In genomic region chr5:51622161-51622790, GRCh38 we compare ENCODE assay signal across 18 cellular contexts.
DNase-seq lines count a peak whose midpoint lies in the region; ATAC-seq, FAIRE-seq and TF ChIP-seq lines count a peak whose summit lies in the region.
"Had no signal": no experiment of that assay in that cellular context is flagged by ENCODE, and none has a peak within 500 bp of the region (broad histone marks: within the 10 kb centered on the region; RNA-seq: fewer than 3 reads in every experiment).

No MANE protein-coding gene starts in this region.

- no peak overlapping the region for H4K5ac ChIP-seq in H1 (ENCODE audit: insufficient read length, low read depth, low read length)

- no peaks in the 10 kb centered on the region for H3K27me3 Mint-ChIP-seq in nephron progenitor cell (ENCODE audit: low read depth, poor library complexity)
- H3K27me3 Mint-ChIP-seq: CD4-positive, alpha-beta memory T cell had no signal

- H3K4me1 ChIP-seq in HAP-1 (peaks cover 29% of the 10 kb centered on the region), H1 (replicated peaks in 1 of 4; ENCODE audit: control insufficient read depth in 3 of 4, insufficient read depth in 4 of 4, low read length in 3 of 4) (peaks cover 0 to 3% (median 3%) of the 10 kb centered on the region in 4 experiments; a peak in 2 of 7 replicates)

- no peak overlapping the region for H4K91ac ChIP-seq in H1 (replicated peaks; ENCODE audit: insufficient read length, low read length)

- H2AFZ ChIP-seq in H1 (ENCODE audit: low read length): peak overlapping the region; percentile 94; the same call in 1 of the 2 replicates

- no peak overlapping the region for H2AK5ac ChIP-seq in H1 (ENCODE audit: low read depth, low read length)

- CTCF ChIA-PET in H1 (lab: Charles Lee; ENCODE audit: partially characterized antibody): no interaction called here

- peaks cover 10% of the 10 kb centered on the region for H3K4me1 Mint-ChIP-seq in nephron progenitor cell
- H3K4me1 Mint-ChIP-seq: CD4-positive, alpha-beta memory T cell had no signal

- TF ChIP-seq POLR2A in H1 (IDR thresholded peaks at IDR 0.05; ENCODE audit: control extremely low read depth in 1 of 2, low read depth in 2 of 2, low read length in 2 of 2): no peak

- no peaks in the 10 kb centered on the region for H3K36me3 Mint-ChIP-seq in nephron progenitor cell (ENCODE audit: low read depth)
- H3K36me3 Mint-ChIP-seq: CD4-positive, alpha-beta memory T cell had no signal

- no peaks in the 10 kb centered on the region for H3K36me3 ChIP-seq in HAP-1 (replicated peaks)
- no peaks in the 10 kb centered on the region for H3K36me3 ChIP-seq in H1 (ENCODE audit: control insufficient read depth in 2 of 4, insufficient read depth in 4 of 4, low read length in 3 of 4)
- H3K36me3 ChIP-seq: BE2C had no signal

- H2BK15ac ChIP-seq in H1 (ENCODE audit: low read length): no peak overlapping the region

- no peak overlapping the region for H3K4me2 ChIP-seq in H1 (ENCODE audit: insufficient read depth in 1 of 2, low read depth in 2 of 2, low read length in 2 of 2)

- H3K79me2 ChIP-seq in H1 (ENCODE audit: control insufficient read depth in 1 of 2, insufficient read depth in 2 of 2, low read length in 2 of 2): no peaks in the 10 kb centered on the region

- TF ChIP-seq RAD21 in H1 (IDR thresholded peaks at IDR 0.05 in 1 of 2, conservative IDR thresholded peaks at IDR 0.05 in 1 of 2; ENCODE audit: low read depth in 2 of 2, low read length in 2 of 2): no peak

- H2BK5ac ChIP-seq in H1 (ENCODE audit: low read depth, low read length): no peak overlapping the region

- no peak overlapping the region for H3K4ac ChIP-seq in H1 (replicated peaks; ENCODE audit: insufficient read length, low read depth, low read length)

- 80% methylated on average over 2 of the region's 2 CpGs; no CpG with 5 or more reads in 1 of the 2 experiments for whole genome bisulfite sequencing in H1 (ENCODE audit: extremely low coverage in 1 of 2, insufficient coverage in 1 of 2, insufficient read length in 1 of 2, insufficient replicate concordance in 2 of 2, low coverage in 1 of 2, low lambda C conversion rate in 2 of 2, missing lambda C conversion rate in 1 of 2), 2 experiments

- peak; percentile 18 for DNase-seq in ELF-1 (ENCODE audit: low read depth, low spot score)
- DNase-seq in HAP-1 (ENCODE audit: low spot score in 2 of 2): peak; percentile 18 to 92
- no peak for DNase-seq in H1 (ENCODE audit: low read depth in 1 of 2, low spot score in 2 of 2)
- no peak for DNase-seq in nephron progenitor cell
- no peak for DNase-seq in SHP77 treated with DMSO at 0.1 percent for 48 hours (lab: John Stamatoyannopoulos, UW)
- no peak for DNase-seq in stimulated activated naive CD8-positive, alpha-beta T cell treated with anti-CD3 and anti-CD28 coated beads, Interleukin-15, Interleukin-2, amounts not matched to agents 100 U/mL and 50 U/mL, for 24 hours
- DNase-seq: BE2C; CD4-positive, alpha-beta memory T cell; COR-L47; GOT3 had no signal

- no peaks in the 10 kb centered on the region for H3K27me3 ChIP-seq in HAP-1 (ENCODE audit: low read depth)
- H3K27me3 ChIP-seq in H1 (replicated peaks in 1 of 4; ENCODE audit: control insufficient read depth in 3 of 4, extremely low read depth in 1 of 4, insufficient read depth in 3 of 4, low read length in 3 of 4): no peaks in the 10 kb centered on the region
- H3K27me3 ChIP-seq: BE2C had no signal

- peak overlapping the region; percentile 13 for H3K27ac Mint-ChIP-seq in nephron progenitor cell
- H3K27ac Mint-ChIP-seq: CD4-positive, alpha-beta memory T cell had no signal

- no peak overlapping the region for H3K4me3 Mint-ChIP-seq in nephron progenitor cell
- H3K4me3 Mint-ChIP-seq: CD4-positive, alpha-beta memory T cell had no signal

- no peak overlapping the region for H2BK12ac ChIP-seq in H1 (ENCODE audit: low read depth, low read length)

- no peaks in the 10 kb centered on the region for H3K79me1 ChIP-seq in H1 (ENCODE audit: low read depth, low read length)

- H3K23ac ChIP-seq in H1 (ENCODE audit: insufficient read length): no peak overlapping the region

- H3K23me2 ChIP-seq in H1 (ENCODE audit: low read depth, low read length): no peaks in the 10 kb centered on the region; the same call in 1 of the 2 replicates

- H3K9me3 Mint-ChIP-seq in nephron progenitor cell: peaks cover 4% of the 10 kb centered on the region

- no peaks in the 10 kb centered on the region for H4K20me1 ChIP-seq in H1 (replicated peaks in 1 of 2; ENCODE audit: control insufficient read depth in 1 of 2, insufficient read depth in 2 of 2, low read length in 2 of 2)

- ATAC-seq in stimulated activated naive CD8-positive, alpha-beta T cell treated with anti-CD3 and anti-CD28 coated beads, Interleukin-15, Interleukin-2, amounts not matched to agents 100 U/mL and 50 U/mL, for 24 hours: no peak
- no peak for ATAC-seq in GM21528 (IDR thresholded peaks at IDR 0.05; ENCODE audit: low FRiP score, unreplicated experiment)
- ATAC-seq: GM12878, HCT116, K562 had no signal

- no peak for TF ChIP-seq CTCF in H1 (IDR thresholded peaks at IDR 0.05; ENCODE audit: control extremely low read depth in 1 of 3, insufficient read depth in 1 of 3, low read depth in 1 of 3, low read length in 3 of 3)
- TF ChIP-seq CTCF in nephron progenitor cell (IDR thresholded peaks at IDR 0.05): no peak

- no peak overlapping the region for H3K27ac ChIP-seq in H1 (ENCODE audit: low read depth, low read length)
- H3K27ac ChIP-seq: C4-2B had no signal

- H3K4me3 ChIP-seq in HAP-1: no peak overlapping the region
- no peak overlapping the region for H3K4me3 ChIP-seq in H1 (ENCODE audit: extremely low read depth in 1 of 4, insufficient read depth in 2 of 4, low read depth in 3 of 4, low read length in 4 of 4)
- H3K4me3 ChIP-seq: GM12878, K562 had no signal

- no peak overlapping the region for H3K14ac ChIP-seq in H1 (ENCODE audit: insufficient read length)

- in situ Hi-C loops in HAP-1 (cut with MboI; ENCODE audit: low sequenced_read_pairs): no loop called here

- H4K8ac ChIP-seq in H1 (ENCODE audit: extremely low read depth, insufficient read depth, low read length): no peak overlapping the region

- no peak overlapping the region for H3K18ac ChIP-seq in H1 (ENCODE audit: extremely low read depth, low read length)

- no peak for FAIRE-seq in H1 (lab: Jason Lieb, UNC)
- FAIRE-seq: A204.1, D721Med, GM12878, GM18507, K562 had no signal

- H2BK120ac ChIP-seq in H1 (replicated peaks; ENCODE audit: low read depth, low read length): no peak overlapping the region

- no peaks in the 10 kb centered on the region for H3K9me3 ChIP-seq in HAP-1
- H3K9me3 ChIP-seq in H1 (ENCODE audit: insufficient read depth in 2 of 2, low read depth in 1 of 2, low read length in 1 of 2): no peaks in the 10 kb centered on the region
- H3K9me3 ChIP-seq: BE2C had no signal

- TF ChIP-seq EP300 in H1 (IDR thresholded peaks at IDR 0.05; ENCODE audit: borderline replicate concordance in 1 of 2, low read depth in 2 of 2, low read length in 2 of 2): no peak

- POLR2A ChIA-PET in H1 (lab: Charles Lee; ENCODE audit: partially characterized antibody): no interaction called here

- no peak overlapping the region for H2BK20ac ChIP-seq in H1 (ENCODE audit: low read length)

- no peak overlapping the region for H3K56ac ChIP-seq in H1 (replicated peaks; ENCODE audit: insufficient read length, low read depth, low read length)

- H3K9ac ChIP-seq in H1 (replicated peaks in 1 of 4; ENCODE audit: extremely low read depth in 1 of 4, low read depth in 3 of 4, low read length in 3 of 4): no peak overlapping the region

TF ChIP-seq in H1, 55 proteins besides CTCF, POLR2A, EP300 and RAD21 (continues in another document):
- TF ChIP-seq KDM5A (IDR thresholded peaks at IDR 0.05; ENCODE audit: low read length) (no peak), SRF (IDR thresholded peaks at IDR 0.05; ENCODE audit: low read depth, low read length) (no peak), MAX (IDR thresholded peaks at IDR 0.05) (no peak), TBP (IDR thresholded peaks at IDR 0.05; ENCODE audit: low read depth, low read length) (no peak), BACH1 (IDR thresholded peaks at IDR 0.05; ENCODE audit: low read length) (no peak)

Comparison
In these comparisons a context has a peak if more than half of its experiments do, and no peak if none do; other contexts are left out.
1. DNase-seq: peak in ELF-1 (single experiment) and HAP-1 (2 of 2); none in H1 (0 of 2), nephron progenitor cell (single experiment), SHP77 treated with DMSO at 0.1 percent for 48 hours (single experiment) and stimulated activated naive CD8-positive, alpha-beta T cell treated with anti-CD3 and anti-CD28 coated beads, Interleukin-15, Interleukin-2, amounts not matched to agents 100 U/mL and 50 U/mL, for 24 hours (single experiment).